18 cellular contexts compared by ENCODE assay signal in the genomic region with DNA sequence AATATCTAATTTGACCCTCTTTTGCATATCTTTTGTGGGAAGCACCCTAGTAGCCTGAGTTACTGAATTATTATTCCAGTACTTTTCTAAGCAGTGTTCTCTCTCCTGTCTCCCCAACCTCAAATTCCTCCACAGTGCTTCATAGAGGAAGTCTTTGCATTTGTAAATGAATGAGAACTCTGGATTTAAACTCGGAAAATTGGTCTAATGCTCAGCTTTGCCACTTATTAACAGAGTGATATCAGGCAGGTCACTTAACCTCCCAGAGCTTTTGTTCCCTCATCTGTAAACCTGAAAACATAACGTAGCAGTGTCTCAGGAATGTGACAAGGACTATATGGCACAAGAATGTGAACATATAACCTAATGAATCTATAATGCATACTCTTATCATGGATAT. TPM values are rescaled to one million over a fixed set of nuclear protein-coding genes. Genes with fewer than 3 reads are reported as not detected.
"Had no signal": no experiment of that assay in that cellular context is flagged by ENCODE, and none has a peak within 500 bp of the region (broad histone marks: within the 10 kb centered on the region; RNA-seq: fewer than 3 reads in every experiment).

No MANE protein-coding gene starts in this region.

- H3K36me3 ChIP-seq: esophagus squamous epithelium, gastroesophageal sphincter, suprapubic skin, tibial nerve had no signal

- H3K27ac Mint-ChIP-seq: immature natural killer cell; naive thymus-derived CD8-positive, alpha-beta T cell had no signal

- DNase-seq: effector memory CD4-positive, alpha-beta T cell; esophagus squamous epithelium; foreskin fibroblast; glutamatergic neuron; immature natural killer cell; mammary epithelial cell; mucosa of descending colon; naive thymus-derived CD8-positive, alpha-beta T cell; posterior cingulate gyrus; right cardiac atrium; small intestine; stimulated activated CD4-positive, alpha-beta T cell treated with anti-CD3 and anti-CD28 coated beads, Interleukin-12 subunit alpha, Interleukin-12 subunit beta, amount 100 ng/mL, for 4 hours; stimulated activated naive CD8-positive, alpha-beta T cell treated with anti-CD3 and anti-CD28 coated beads, Interleukin-15, Interleukin-2, amounts not matched to agents 100 U/mL and 50 U/mL, for 24 hours had no signal

- H3K36me3 Mint-ChIP-seq: immature natural killer cell; naive thymus-derived CD8-positive, alpha-beta T cell had no signal

- H3K4me3 ChIP-seq: esophagus squamous epithelium, gastroesophageal sphincter, mucosa of descending colon, suprapubic skin, tibial nerve had no signal

- H3K9me3 Mint-ChIP-seq: naive thymus-derived CD8-positive, alpha-beta T cell; neural crest cell had no signal

- H3K27me3 ChIP-seq: esophagus squamous epithelium, gastroesophageal sphincter, suprapubic skin, tibial nerve had no signal

- H3K27ac ChIP-seq: esophagus squamous epithelium, gastroesophageal sphincter, suprapubic skin, tibial nerve had no signal

- H3K4me1 Mint-ChIP-seq: immature natural killer cell; naive thymus-derived CD8-positive, alpha-beta T cell had no signal

- H3K9me3 ChIP-seq: esophagus squamous epithelium, gastroesophageal sphincter, mucosa of descending colon, suprapubic skin, tibial nerve had no signal

- H3K4me3 Mint-ChIP-seq: immature natural killer cell; naive thymus-derived CD8-positive, alpha-beta T cell; neural crest cell had no signal

- ATAC-seq: gastroesophageal sphincter; left lobe of liver; mucosa of descending colon; naive thymus-derived CD8-positive, alpha-beta T cell; right cardiac atrium; stimulated activated naive CD8-positive, alpha-beta T cell treated with anti-CD3 and anti-CD28 coated beads, Interleukin-15, Interleukin-2, amounts not matched to agents 100 U/mL and 50 U/mL, for 24 hours had no signal

- H3K4me1 ChIP-seq: esophagus squamous epithelium, gastroesophageal sphincter, suprapubic skin, tibial nerve had no signal

RNA-seq across cellular contexts. Expression of a gene that starts 26.2 kb away (rescaled TPM):
- total RNA-seq: naive thymus-derived CD8-positive, alpha-beta T cell had no signal
- polyA plus RNA-seq: immature natural killer cell; naive thymus-derived CD8-positive, alpha-beta T cell had no signal
